In the genomic region with DNA sequence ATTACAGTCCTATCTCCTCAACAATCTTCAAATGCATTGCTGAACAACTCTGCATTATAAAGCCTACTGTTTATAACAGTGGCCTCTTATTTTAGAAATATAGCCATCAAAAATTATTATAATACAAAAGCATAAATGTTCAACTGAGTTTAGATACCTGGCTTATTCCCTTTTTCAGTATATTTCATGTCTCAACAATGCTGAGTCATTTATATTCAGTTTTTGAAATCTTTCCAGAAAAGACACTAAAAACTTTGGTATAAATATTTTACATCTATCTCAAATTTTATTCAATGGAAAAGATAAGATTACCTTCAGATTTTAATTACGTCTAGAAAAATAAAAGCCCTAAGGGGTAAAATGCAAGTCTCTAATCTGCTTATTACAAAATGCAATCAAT, we compare ENCODE assay signal across 1 cellular context.
TF ChIP-seq lines count a peak whose summit lies in the region.

No MANE protein-coding gene starts in this region.

TF ChIP-seq in endothelial cell of umbilical vein, 7 proteins besides CTCF, POLR2A, EP300 and RAD21:
- TF ChIP-seq EZH2 (IDR thresholded peaks at IDR 0.05; ENCODE audit: borderline replicate concordance, low read depth, low read length, severe bottlenecking) (no peak), JUN (IDR thresholded peaks at IDR 0.05; ENCODE audit: borderline replicate concordance, insufficient read depth, insufficient read length, low read depth) (no peak)
